8 cellular contexts compared by ENCODE assay signal in the genomic region with DNA sequence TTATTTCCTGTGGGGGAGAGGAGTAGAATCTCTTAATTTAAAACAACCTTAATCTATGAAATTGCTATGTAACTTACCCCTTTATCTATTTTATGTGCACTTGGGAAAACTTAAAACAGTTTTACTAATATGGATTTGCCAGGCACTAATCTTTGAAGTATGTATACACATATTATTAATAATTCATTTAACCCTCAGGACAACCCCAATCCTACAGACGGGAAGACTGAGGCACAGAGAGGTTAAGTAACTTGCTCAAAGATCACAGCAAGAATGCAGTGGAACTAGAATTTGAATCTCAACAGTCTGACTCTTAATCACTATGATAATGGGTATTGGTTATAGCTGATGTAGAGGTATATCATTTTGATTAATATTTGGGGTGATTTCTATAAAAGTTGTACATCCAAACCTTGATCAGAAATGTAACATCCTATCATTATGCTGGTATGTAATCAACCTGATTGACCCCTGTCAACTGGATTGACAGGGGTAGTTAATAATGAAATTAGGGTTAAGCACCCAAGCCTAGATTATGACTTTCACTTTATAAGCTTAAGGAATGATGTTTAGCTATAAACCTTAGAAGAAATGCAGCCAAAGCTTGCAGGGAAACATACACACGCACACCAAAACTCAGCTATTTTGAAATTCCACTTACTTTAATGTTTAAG. TPM values are rescaled to one million over a fixed set of nuclear protein-coding genes. Genes with fewer than 3 reads are reported as not detected.
DNase-seq lines count a peak whose midpoint lies in the region; ATAC-seq and TF ChIP-seq lines count a peak whose summit lies in the region.

No MANE protein-coding gene starts in this region.

- H3K27ac ChIP-seq in BLaER1 (no peak overlapping the region), HUES6 (ENCODE audit: low read depth, low read length) (no peak overlapping the region), colonic mucosa (peak overlapping the region; percentile 94)

- H3K4me1 ChIP-seq in BLaER1 (peaks cover 36% of the 10 kb centered on the region), HUES6 (ENCODE audit: control insufficient read depth, insufficient read depth, low read length) (peaks cover 9% of the 10 kb centered on the region), colonic mucosa (no peaks in the 10 kb centered on the region)

- H3K9ac ChIP-seq in BLaER1 (no peak overlapping the region), HUES6 (ENCODE audit: low read length) (no peak overlapping the region), colonic mucosa (ENCODE audit: low read depth in 2 of 2, low read length in 2 of 2) (peak overlapping the region in 1 of 2 donors; percentile 85)

- H3K36me3 Mint-ChIP-seq in nephron progenitor cell (ENCODE audit: low read depth): no peaks in the 10 kb centered on the region

- no peak overlapping the region for H3K27ac Mint-ChIP-seq in nephron progenitor cell

- H3K9me3 ChIP-seq in BLaER1 (no peaks in the 10 kb centered on the region), HUES6 (ENCODE audit: control insufficient read depth, insufficient read depth, low read depth, low read length) (no peaks in the 10 kb centered on the region), colonic mucosa (no peaks in the 10 kb centered on the region)

- H3K27me3 ChIP-seq in BLaER1: peaks cover 8% of the 10 kb centered on the region
- H3K27me3 ChIP-seq in HUES6 (ENCODE audit: control insufficient read depth, insufficient read depth, low read length): no peaks in the 10 kb centered on the region
- no peaks in the 10 kb centered on the region for H3K27me3 ChIP-seq in colonic mucosa

- H3K4me3 ChIP-seq in BLaER1: no peak overlapping the region
- H3K4me3 ChIP-seq in HUES6 (ENCODE audit: low read depth, low read length): peak overlapping the region; percentile 86
- H3K4me3 ChIP-seq in colonic mucosa: peak overlapping the region; percentile 80

- H3K4me2 ChIP-seq in BLaER1: peak overlapping the region; percentile 96

- no peak for ATAC-seq in HG03342 (IDR thresholded peaks at IDR 0.05; ENCODE audit: unreplicated experiment)

- peak overlapping the region; percentile 91 for H3K4me3 Mint-ChIP-seq in nephron progenitor cell

- intact Hi-C loops in colonic mucosa (cut with DNase I): no loop called here
- intact Hi-C loops in posterior vena cava (cut with DNase I): no loop called here

- H3K9me3 Mint-ChIP-seq in nephron progenitor cell: no peaks in the 10 kb centered on the region

- DNase-seq in colonic mucosa (no peak), nephron progenitor cell (no peak), posterior vena cava (ENCODE audit: low spot score) (no peak), NCI-H1417 (lab: John Stamatoyannopoulos, UW) (no peak), NCI-H1092 treated with DMSO at 0.1 percent for 48 hours (lab: John Stamatoyannopoulos, UW) (no peak)

- H3K27me3 Mint-ChIP-seq in nephron progenitor cell (ENCODE audit: low read depth, poor library complexity): peaks cover 32% of the 10 kb centered on the region

- no peaks in the 10 kb centered on the region for H3K36me3 ChIP-seq in BLaER1
- H3K36me3 ChIP-seq in HUES6 (ENCODE audit: control insufficient read depth, insufficient read depth, low read length): no peaks in the 10 kb centered on the region
- no peaks in the 10 kb centered on the region for H3K36me3 ChIP-seq in colonic mucosa

- TF ChIP-seq CTCF in colonic mucosa (IDR thresholded peaks at IDR 0.05): no peak
- TF ChIP-seq CTCF in nephron progenitor cell (IDR thresholded peaks at IDR 0.05): no peak

- H3K4me1 Mint-ChIP-seq in nephron progenitor cell: peaks cover 17% of the 10 kb centered on the region

- H4K20me1 ChIP-seq in BLaER1: peaks cover 28% of the 10 kb centered on the region

RNA-seq across cellular contexts. Expression of gene MYO1D, which starts 1.6 kb away (rescaled TPM):
- total RNA-seq in colonic mucosa: 100 to 1,000 TPM; 238 to 382 TPM
- total RNA-seq in posterior vena cava: 100 to 1,000 TPM; 162 to 201 TPM

RNA-seq across cellular contexts. Expression of gene TMEM98, which starts 52.6 kb away (rescaled TPM):
- total RNA-seq in colonic mucosa (100 to 1,000 TPM; 110 to 138 TPM), posterior vena cava (10 to 100 TPM; 27.5 to 42.9 TPM)
